In genomic region chr17:41026668-41027471, GRCh38 we compare ENCODE assay signal across 15 cellular contexts.
DNase-seq lines count a peak whose midpoint lies in the region; ATAC-seq and TF ChIP-seq lines count a peak whose summit lies in the region.
"Had no signal": no experiment of that assay in that cellular context is flagged by ENCODE, and none has a peak within 500 bp of the region (broad histone marks: within the 10 kb centered on the region; RNA-seq: fewer than 3 reads in every experiment).

KRTAP1-5 (minus strand) TSS chr17:41027208; CDS start chr17:41027155, 53 bp downstream.

- no peaks in the 10 kb centered on the region for H3K9me3 ChIP-seq in adipocyte (ENCODE audit: control insufficient read depth, low read length)

- H3K9ac ChIP-seq in adipocyte (ENCODE audit: low read length), result no peak within 1 kb of the TSS

- H3K36me3 ChIP-seq in adipocyte (ENCODE audit: control insufficient read depth, insufficient read depth, low read length, severe bottlenecking), result no peaks in the 10 kb centered on the region

- no peak for ATAC-seq in SK-N-SH treated with all-trans-retinoic acid at 6 μM for 48 hours
- no peak for ATAC-seq in HG02840 (IDR thresholded peaks at IDR 0.05; ENCODE audit: low FRiP score, unreplicated experiment)
- ATAC-seq in HG03565 (IDR thresholded peaks at IDR 0.05; ENCODE audit: unreplicated experiment), result no peak

- peaks cover 22% of the 10 kb centered on the region for H3K4me1 ChIP-seq in adipocyte (ENCODE audit: control insufficient read depth, insufficient read depth, low read length)

- H3K27me3 ChIP-seq in adipocyte (replicated peaks; ENCODE audit: control insufficient read depth, insufficient read depth, low read length), result no peaks in the 10 kb centered on the region

- DNase-seq in AG08396 (ENCODE audit: low spot score) (peak; percentile 61), HS-27A (ENCODE audit: low read depth) (peak; percentile 48), adipocyte (ENCODE audit: low read depth) (peak; percentile 84), hepatic stellate cell (ENCODE audit: low spot score) (peak; percentile 66), NCI-H1048 (lab: John Stamatoyannopoulos, UW) (no peak)
- DNase-seq: C1 segment of cervical spinal cord; GF-D8; naive B cell; retina; SHP77 treated with DMSO at 0.1 percent for 48 hours; stimulated activated CD4-positive, alpha-beta T cell treated with anti-CD3 and anti-CD28 coated beads, Interleukin-4, amount 100 ng/mL, for 4 hours had no signal

- H3K4me3 ChIP-seq in adipocyte (ENCODE audit: low read length), result no peak within 1 kb of the TSS
- H3K4me3 ChIP-seq: coronary artery had no signal

TF ChIP-seq in SK-N-SH treated with all-trans-retinoic acid at 6 μM for 48 hours, 23 proteins besides CTCF, POLR2A, EP300 and RAD21:
- TF ChIP-seq CSRNP3 (CRISPR knock-in tag; IDR thresholded peaks at IDR 0.05) (no peak), ARNTL (CRISPR knock-in tag; IDR thresholded peaks at IDR 0.05; ENCODE audit: borderline replicate concordance, low read depth) (no peak), PATZ1 (CRISPR knock-in tag; IDR thresholded peaks at IDR 0.05; ENCODE audit: borderline replicate concordance) (no peak), ZFP30 (CRISPR knock-in tag; IDR thresholded peaks at IDR 0.05) (no peak), ZFP3 (CRISPR knock-in tag; IDR thresholded peaks at IDR 0.05) (no peak), TCF4 (CRISPR knock-in tag; IDR thresholded peaks at IDR 0.05; ENCODE audit: borderline replicate concordance) (no peak), TSHZ2 (CRISPR knock-in tag; IDR thresholded peaks at IDR 0.05) (no peak), TOX (CRISPR knock-in tag; IDR thresholded peaks at IDR 0.05; ENCODE audit: borderline replicate concordance) (no peak), ZNF70 (CRISPR knock-in tag; IDR thresholded peaks at IDR 0.05) (no peak), PPARA (CRISPR knock-in tag; IDR thresholded peaks at IDR 0.05; ENCODE audit: borderline replicate concordance) (no peak), ZC3H10 (CRISPR knock-in tag; IDR thresholded peaks at IDR 0.05) (no peak), ZNF565 (CRISPR knock-in tag; conservative IDR thresholded peaks at IDR 0.05; ENCODE audit: low read depth) (no peak), ZNF8 (CRISPR knock-in tag; IDR thresholded peaks at IDR 0.05) (no peak), OSR1 (CRISPR knock-in tag; IDR thresholded peaks at IDR 0.05) (no peak), BACH2 (CRISPR knock-in tag; IDR thresholded peaks at IDR 0.05; ENCODE audit: borderline replicate concordance) (no peak), CREB5 (CRISPR knock-in tag; IDR thresholded peaks at IDR 0.05; ENCODE audit: low read depth) (no peak)
